ENCODE assay signal across 18 cellular contexts in genomic region chr2:22691666-22692065, GRCh38.
DNase-seq lines count a peak whose midpoint lies in the region; ATAC-seq and TF ChIP-seq lines count a peak whose summit lies in the region.
"Had no signal": no experiment of that assay in that cellular context is flagged by ENCODE, and none has a peak within 500 bp of the region (broad histone marks: within the 10 kb centered on the region; RNA-seq: fewer than 3 reads in every experiment).

No MANE protein-coding gene starts in this region.

- H3K4me2 ChIP-seq in neural progenitor cell: peak overlapping the region; percentile 76

- H3K27ac Mint-ChIP-seq in neural progenitor cell: peak overlapping the region; percentile 70
- H3K27ac Mint-ChIP-seq in stimulated activated naive CD8-positive, alpha-beta T cell treated with anti-CD3 and anti-CD28 coated beads, Interleukin-15, amount 100 ng/mL, for 72 hours: no peak overlapping the region
- H3K27ac Mint-ChIP-seq: CD4-positive, CD25-positive, alpha-beta regulatory T cell; CD8-positive, alpha-beta memory T cell had no signal

- H3K79me2 ChIP-seq in neural progenitor cell (ENCODE audit: low read depth): peaks cover 78% of the 10 kb centered on the region

- no peaks in the 10 kb centered on the region for H4K20me1 ChIP-seq in neural progenitor cell (ENCODE audit: low read depth)

- no peak overlapping the region for H3K9ac ChIP-seq in neural progenitor cell

- TF ChIP-seq CTCF in neural progenitor cell (IDR thresholded peaks at IDR 0.05): no peak

- peaks cover 8% of the 10 kb centered on the region for H3K9me3 Mint-ChIP-seq in neural progenitor cell
- H3K9me3 Mint-ChIP-seq in stimulated activated naive CD8-positive, alpha-beta T cell treated with anti-CD3 and anti-CD28 coated beads, Interleukin-15, amount 100 ng/mL, for 72 hours: peaks cover 0 to 6% of the 10 kb centered on the region in 2 donors

- H3K9me3 ChIP-seq in ectodermal cell (ENCODE audit: control insufficient read depth, low read length) (no peaks in the 10 kb centered on the region), neural progenitor cell (ENCODE audit: low read depth) (no peaks in the 10 kb centered on the region)
- H3K9me3 ChIP-seq: BE2C, HAP-1 had no signal

- peak overlapping the region; percentile 13 for H3K4me3 ChIP-seq in ectodermal cell (ENCODE audit: insufficient read depth, low read depth, low read length)
- peak overlapping the region; percentile 54 for H3K4me3 ChIP-seq in neural progenitor cell
- H3K4me3 ChIP-seq: GM12878, HAP-1 had no signal

- peaks cover 31% of the 10 kb centered on the region for H3F3A ChIP-seq in neural progenitor cell (ENCODE audit: low read depth)

- DNase-seq in globus pallidus (ENCODE audit: low spot score) (peak; percentile 31), neural progenitor cell (ENCODE audit: low spot score) (peak; percentile 2), superior temporal gyrus (ENCODE audit: extremely low spot score) (peak; percentile 46), occipital lobe (lab: John Stamatoyannopoulos, UW) (no peak)
- no peak for DNase-seq in stimulated activated naive CD8-positive, alpha-beta T cell treated with anti-CD3 and anti-CD28 coated beads, Interleukin-15, amount 100 ng/mL, for 72 hours
- DNase-seq: BE2C; CD4-positive, CD25-positive, alpha-beta regulatory T cell; CD8-positive, alpha-beta memory T cell; COR-L47; DMS 273 treated with DMSO at 0.1 percent for 48 hours; DND-41; EL; IMR-90 had no signal

- no peak overlapping the region for H2AFZ ChIP-seq in neural progenitor cell (replicated peaks)

- H3K4me1 ChIP-seq in ectodermal cell (ENCODE audit: control insufficient read depth, insufficient read depth, low read length) (peaks cover 18% of the 10 kb centered on the region), neural progenitor cell (peaks cover 67% of the 10 kb centered on the region)
- H3K4me1 ChIP-seq: BE2C had no signal

- 85 to 87% methylated on average over 5 of the region's 5 CpGs for WGBS in ectodermal cell, 2 experiments

- H3K27me3 ChIP-seq in ectodermal cell (ENCODE audit: control insufficient read depth, insufficient read depth, low read length, poor library complexity, severe bottlenecking) (no peaks in the 10 kb centered on the region), neural progenitor cell (no peaks in the 10 kb centered on the region)
- H3K27me3 ChIP-seq: BE2C had no signal

- peaks cover 13% of the 10 kb centered on the region for H3K36me3 Mint-ChIP-seq in neural progenitor cell
- H3K36me3 Mint-ChIP-seq: CD4-positive, CD25-positive, alpha-beta regulatory T cell; CD8-positive, alpha-beta memory T cell had no signal

- peak overlapping the region; percentile 82 for H3K4me3 Mint-ChIP-seq in neural progenitor cell
- H3K4me3 Mint-ChIP-seq in stimulated activated naive CD8-positive, alpha-beta T cell treated with anti-CD3 and anti-CD28 coated beads, Interleukin-15, amount 100 ng/mL, for 72 hours: no peak overlapping the region
- H3K4me3 Mint-ChIP-seq: CD4-positive, CD25-positive, alpha-beta regulatory T cell; CD8-positive, alpha-beta memory T cell had no signal

- H3K27me3 Mint-ChIP-seq in neural progenitor cell (ENCODE audit: insufficient read depth, low read depth): no peaks in the 10 kb centered on the region
- H3K27me3 Mint-ChIP-seq in stimulated activated naive CD8-positive, alpha-beta T cell treated with anti-CD3 and anti-CD28 coated beads, Interleukin-15, amount 100 ng/mL, for 72 hours: no peaks in the 10 kb centered on the region
- H3K27me3 Mint-ChIP-seq: CD4-positive, CD25-positive, alpha-beta regulatory T cell had no signal

- H3K27ac ChIP-seq in ectodermal cell (ENCODE audit: insufficient read depth, low read depth, low read length, poor library complexity, severe bottlenecking): no peak overlapping the region
- H3K27ac ChIP-seq in neural progenitor cell: peak overlapping the region; percentile 64
- H3K27ac ChIP-seq: HL-60 had no signal

- H3K36me3 ChIP-seq in ectodermal cell (ENCODE audit: control insufficient read depth, insufficient read depth, low read length) (no peaks in the 10 kb centered on the region), neural progenitor cell (peaks cover 3% of the 10 kb centered on the region)
- H3K36me3 ChIP-seq: BE2C, HAP-1 had no signal

- H3K4me1 Mint-ChIP-seq in neural progenitor cell: peaks cover 54% of the 10 kb centered on the region
- H3K4me1 Mint-ChIP-seq in stimulated activated naive CD8-positive, alpha-beta T cell treated with anti-CD3 and anti-CD28 coated beads, Interleukin-15, amount 100 ng/mL, for 72 hours: no peaks in the 10 kb centered on the region
- H3K4me1 Mint-ChIP-seq: CD4-positive, CD25-positive, alpha-beta regulatory T cell; CD8-positive, alpha-beta memory T cell had no signal

- ATAC-seq in stimulated activated naive CD8-positive, alpha-beta T cell treated with anti-CD3 and anti-CD28 coated beads, Interleukin-15, amount 100 ng/mL, for 72 hours: no peak
- no peak for ATAC-seq in HG02610 (IDR thresholded peaks at IDR 0.05; ENCODE audit: unreplicated experiment)
- ATAC-seq: GM12878 had no signal

Comparison
In these comparisons a context has a peak if more than half of its experiments do, and no peak if none do; other contexts are left out.
1. DNase-seq: peak in globus pallidus (single experiment), neural progenitor cell (single experiment) and superior temporal gyrus (single experiment); none in stimulated activated naive CD8-positive, alpha-beta T cell treated with anti-CD3 and anti-CD28 coated beads, Interleukin-15, amount 100 ng/mL, for 72 hours (0 of 2) and occipital lobe (single experiment).